12 cellular contexts compared by ENCODE assay signal in the genomic region with DNA sequence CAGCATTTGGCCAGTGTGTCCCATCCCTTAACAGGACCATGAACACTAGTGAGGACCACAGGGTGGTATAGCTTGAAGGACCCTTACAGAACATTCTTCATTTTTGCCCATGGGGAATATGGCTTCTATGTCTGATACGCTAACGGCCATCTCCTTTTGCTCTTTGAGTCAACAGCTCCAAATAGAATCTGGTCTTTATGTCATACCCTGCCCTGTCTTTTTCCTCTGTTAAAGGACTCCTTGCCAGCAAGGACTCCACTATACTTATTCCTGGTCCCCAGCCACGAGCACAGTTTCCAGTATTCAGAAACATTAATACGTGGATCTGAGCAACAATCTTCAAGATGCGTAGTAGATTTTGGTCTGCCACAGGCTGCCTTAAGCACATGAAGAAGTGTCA. TPM values are rescaled to one million over a fixed set of nuclear protein-coding genes. Genes with fewer than 3 reads are reported as not detected.
DNase-seq lines count a peak whose midpoint lies in the region; ATAC-seq and TF ChIP-seq lines count a peak whose summit lies in the region.
"Had no signal": no experiment of that assay in that cellular context is flagged by ENCODE, and none has a peak within 500 bp of the region (broad histone marks: within the 10 kb centered on the region; RNA-seq: fewer than 3 reads in every experiment).

No MANE protein-coding gene starts in this region.

- no peaks in the 10 kb centered on the region for H3K27me3 ChIP-seq in heart left ventricle
- H3K27me3 ChIP-seq in esophagus muscularis mucosa: no peaks in the 10 kb centered on the region
- H3K27me3 ChIP-seq in osteoblast (ENCODE audit: insufficient read depth, low read length): no peaks in the 10 kb centered on the region
- no peaks in the 10 kb centered on the region for H3K27me3 ChIP-seq in aorta (ENCODE audit: control insufficient read depth in 1 of 2, insufficient read depth in 2 of 2, low read length in 1 of 2)

- DNase-seq in heart left ventricle (no peak), cardiac septum (ENCODE audit: low spot score) (no peak), esophagus muscularis mucosa (ENCODE audit: extremely low spot score) (peak; percentile 79), osteoblast (ENCODE audit: insufficient read length, low spot score, missing footprints) (no peak), aorta (no peak), posterior cingulate gyrus (no peak), NAMALWA (ENCODE audit: low spot score) (no peak)
- DNase-seq: activated CD4-positive, CD25-positive, alpha-beta regulatory T cell; activated naive CD8-positive, alpha-beta T cell treated with anti-CD3 and anti-CD28 coated beads for 36 hours; NCI-H1048; NCI-H2227 treated with DMSO at 0.1 percent for 48 hours had no signal

- no peak for TF ChIP-seq CTCF in heart left ventricle (IDR thresholded peaks at IDR 0.05)
- TF ChIP-seq CTCF in esophagus muscularis mucosa (IDR thresholded peaks at IDR 0.05): no peak
- no peak for TF ChIP-seq CTCF in osteoblast (IDR thresholded peaks at IDR 0.05; ENCODE audit: extremely low read depth, low read depth, low read length)

- ATAC-seq in heart left ventricle (peak; percentile 25 to 50 (median 43)), aorta (ENCODE audit: low FRiP score) (peak; percentile 19), GM21515 (IDR thresholded peaks at IDR 0.05; ENCODE audit: unreplicated experiment) (no peak)

- H3K4me2 ChIP-seq in osteoblast (ENCODE audit: insufficient read depth, low read length): peak overlapping the region; percentile 70

- no peak for TF ChIP-seq EP300 in esophagus muscularis mucosa (IDR thresholded peaks at IDR 0.05)

- 65 to 81% (median 71%) methylated on average over 5 of the region's 5 CpGs for WGBS in heart left ventricle, 4 donors
- WGBS in esophagus muscularis mucosa: 93% methylated on average over 5 of the region's 5 CpGs
- 9 to 13% methylated on average over 5 of the region's 5 CpGs for WGBS in aorta, 2 donors

- H3K9me3 ChIP-seq in heart left ventricle (peaks cover 0 to 19% (median 3%) of the 10 kb centered on the region in 12 donors), esophagus muscularis mucosa (peaks cover 0 to 11% (median 8%) of the 10 kb centered on the region in 4 donors), osteoblast (ENCODE audit: low read depth, low read length) (no peaks in the 10 kb centered on the region), aorta (ENCODE audit: control insufficient read depth, low read length) (peaks cover 3% of the 10 kb centered on the region)

- no peaks in the 10 kb centered on the region for H3K79me2 ChIP-seq in osteoblast (ENCODE audit: insufficient read depth, low read length)

- no peaks in the 10 kb centered on the region for H4K20me1 ChIP-seq in osteoblast (ENCODE audit: insufficient read depth, low read length)

- H3K36me3 ChIP-seq in heart left ventricle (no peaks in the 10 kb centered on the region), esophagus muscularis mucosa (no peaks in the 10 kb centered on the region), osteoblast (ENCODE audit: insufficient read depth, low read length) (no peaks in the 10 kb centered on the region), aorta (ENCODE audit: control insufficient read depth in 1 of 2, insufficient read depth in 2 of 2, low read length in 1 of 2) (no peaks in the 10 kb centered on the region)

- H3K27ac ChIP-seq in heart left ventricle: peak overlapping the region in 7 of 12 donors; percentile 33 to 68 (median 59)
- peak overlapping the region; percentile 46 to 70 (median 53) for H3K27ac ChIP-seq in esophagus muscularis mucosa (replicated peaks in 1 of 4)
- H3K27ac ChIP-seq in osteoblast (ENCODE audit: low read depth, low read length): peak overlapping the region; percentile 77
- peak overlapping the region; percentile 30 to 76 for H3K27ac ChIP-seq in aorta (ENCODE audit: low read depth in 1 of 2, low read length in 2 of 2)

- H3K4me3 ChIP-seq in heart left ventricle: peak overlapping the region in 1 of 12 donors; percentile 29
- no peak overlapping the region for H3K4me3 ChIP-seq in esophagus muscularis mucosa
- H3K4me3 ChIP-seq in osteoblast (ENCODE audit: insufficient read depth, low read length): peak overlapping the region; percentile 17
- H3K4me3 ChIP-seq in aorta (ENCODE audit: low read length in 2 of 2): no peak overlapping the region

- peaks cover 5 to 39% (median 28%) of the 10 kb centered on the region in 12 donors for H3K4me1 ChIP-seq in heart left ventricle
- H3K4me1 ChIP-seq in esophagus muscularis mucosa: peaks cover 17 to 30% (median 22%) of the 10 kb centered on the region in 4 donors
- peaks cover 23% of the 10 kb centered on the region for H3K4me1 ChIP-seq in osteoblast (ENCODE audit: insufficient read depth, low read length)
- H3K4me1 ChIP-seq in aorta (ENCODE audit: control insufficient read depth in 1 of 2, insufficient read depth in 2 of 2, low read length in 2 of 2): peaks cover 0 to 5% of the 10 kb centered on the region in 2 donors

- intact Hi-C loops in heart left ventricle (cut with DNase I): loop anchor here in 1 of 10 donors (1.0 kb wide), 1 partner anchor 12 kb away; no protein-coding TSS in a partner anchor
- intact Hi-C loops in cardiac septum (cut with DNase I): no loop called here
- intact Hi-C loops in esophagus muscularis mucosa (cut with DNase I): no loop called here
- intact Hi-C loops in aorta (cut with DNase I): no loop called here
- intact Hi-C loops in posterior cingulate gyrus (cut with DNase I): no loop called here

- H2AFZ ChIP-seq in osteoblast (ENCODE audit: low read length): peak overlapping the region; percentile 55

- TF ChIP-seq POLR2A in heart left ventricle (IDR thresholded peaks at IDR 0.05): no peak
- TF ChIP-seq POLR2A in esophagus muscularis mucosa (IDR thresholded peaks at IDR 0.05; ENCODE audit: low read depth): no peak

RNA-seq across cellular contexts. Expression of a gene that starts 22.5 kb away (rescaled TPM):
- 10 to 100 TPM; 15.6 to 55.6 (median 23.0) TPM for total RNA-seq in heart left ventricle
- polyA plus RNA-seq in heart left ventricle: 10 to 100 TPM; 15.4 to 20.4 TPM
- total RNA-seq in cardiac septum: 26.4 TPM
- total RNA-seq in esophagus muscularis mucosa: 100 to 1,000 TPM in 1 of 4 donors, 10 to 100 TPM in 3; 23.3 to 123 (median 29.9) TPM
- total RNA-seq in osteoblast: 32.6 and 53.0 TPM in 2 replicates
- 10 to 100 TPM; 42.8 to 46.6 TPM for total RNA-seq in aorta
- 10 to 100 TPM; 30.2 to 59.5 TPM for polyA plus RNA-seq in aorta

RNA-seq across cellular contexts. Expression of a gene that starts 53.9 kb away (rescaled TPM):
- total RNA-seq in heart left ventricle: 10 to 100 TPM; 32.1 to 64.1 (median 34.7) TPM
- polyA plus RNA-seq in heart left ventricle: 10 to 100 TPM; 32.7 to 39.0 TPM
- 35.2 TPM for total RNA-seq in cardiac septum
- 10 to 100 TPM; 55.2 to 77.2 (median 63.7) TPM for total RNA-seq in esophagus muscularis mucosa
- 25.3 and 26.5 TPM in 2 replicates for total RNA-seq in osteoblast
- total RNA-seq in aorta: 10 to 100 TPM; 36.8 to 39.7 TPM
- 10 to 100 TPM; 23.2 to 40.3 TPM for polyA plus RNA-seq in aorta
